26 cellular contexts compared by ENCODE assay signal in the genomic region with DNA sequence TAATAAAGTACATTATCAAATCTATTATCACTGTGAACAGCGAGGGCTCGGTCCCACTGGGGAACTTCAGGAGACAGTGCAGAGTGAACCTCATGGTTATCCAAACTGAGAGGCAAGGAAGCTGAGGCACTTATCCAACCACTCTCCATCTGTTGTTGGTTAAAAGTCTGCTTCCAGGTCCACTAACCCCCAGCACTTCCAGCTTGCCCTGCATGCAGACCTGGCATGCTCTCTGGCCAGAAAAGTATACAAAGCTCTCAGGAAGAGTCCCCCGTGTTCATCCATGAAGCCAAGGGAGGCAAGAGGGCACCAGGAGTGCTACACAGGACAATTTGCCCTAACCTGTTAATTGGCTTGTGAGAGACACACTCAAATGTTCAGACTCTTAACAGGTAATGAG. TPM values are rescaled to one million over a fixed set of nuclear protein-coding genes. Genes with fewer than 3 reads are reported as not detected.
DNase-seq lines count a peak whose midpoint lies in the region; ATAC-seq, FAIRE-seq and TF ChIP-seq lines count a peak whose summit lies in the region.
"Had no signal": no experiment of that assay in that cellular context is flagged by ENCODE, and none has a peak within 500 bp of the region (broad histone marks: within the 10 kb centered on the region; RNA-seq: fewer than 3 reads in every experiment).

No MANE protein-coding gene starts in this region.

- ATAC-seq in HG02623 (IDR thresholded peaks at IDR 0.05; ENCODE audit: unreplicated experiment): no peak
- ATAC-seq: A549, Right ventricle myocardium inferior had no signal

- no peaks in the 10 kb centered on the region for H3K9me3 Mint-ChIP-seq in HFFc6
- H3K9me3 Mint-ChIP-seq in nephron progenitor cell: no peaks in the 10 kb centered on the region
- H3K9me3 Mint-ChIP-seq in glutamatergic neuron (ENCODE audit: unreplicated experiment): no peaks in the 10 kb centered on the region

- H3K4me1 Mint-ChIP-seq in HFFc6 (ENCODE audit: low read depth): peaks cover 83% of the 10 kb centered on the region
- no peaks in the 10 kb centered on the region for H3K4me1 Mint-ChIP-seq in nephron progenitor cell
- H3K4me1 Mint-ChIP-seq in glutamatergic neuron (ENCODE audit: low read depth, unreplicated experiment): peaks cover 4% of the 10 kb centered on the region
- H3K4me1 Mint-ChIP-seq: CD4-positive, CD25-positive, alpha-beta regulatory T cell had no signal

- H3K27me3 Mint-ChIP-seq in HFFc6 (ENCODE audit: insufficient read depth): peaks cover 2% of the 10 kb centered on the region; the same call in 1 of the 2 replicates
- H3K27me3 Mint-ChIP-seq in nephron progenitor cell (ENCODE audit: low read depth, poor library complexity): no peaks in the 10 kb centered on the region
- no peaks in the 10 kb centered on the region for H3K27me3 Mint-ChIP-seq in glutamatergic neuron (ENCODE audit: unreplicated experiment)

- FAIRE-seq in H54 (lab: Jason Lieb, UNC): no peak
- FAIRE-seq: A549, GM19239, H1 had no signal

- H3K36me3 Mint-ChIP-seq in HFFc6 (ENCODE audit: low read depth) (peaks cover 81% of the 10 kb centered on the region), nephron progenitor cell (ENCODE audit: low read depth) (peaks cover 25% of the 10 kb centered on the region), glutamatergic neuron (ENCODE audit: unreplicated experiment) (no peaks in the 10 kb centered on the region)
- H3K36me3 Mint-ChIP-seq: CD4-positive, CD25-positive, alpha-beta regulatory T cell had no signal

- TF ChIP-seq CTCF in HFFc6 (IDR thresholded peaks at IDR 0.05) (no peak), nephron progenitor cell (IDR thresholded peaks at IDR 0.05) (no peak), glutamatergic neuron (IDR thresholded peaks at IDR 0.05; ENCODE audit: partially characterized antibody, unreplicated experiment) (no peak)

- H3K4me3 Mint-ChIP-seq in HFFc6 (peak overlapping the region; percentile 24; the same call in 1 of the 2 replicates), nephron progenitor cell (no peak overlapping the region), glutamatergic neuron (ENCODE audit: unreplicated experiment) (no peak overlapping the region)
- H3K4me3 Mint-ChIP-seq: CD4-positive, CD25-positive, alpha-beta regulatory T cell had no signal

- TF ChIP-seq POLR2A in H54 (IDR thresholded peaks at IDR 0.05; ENCODE audit: low read depth, low read length): no peak

- H3K27ac Mint-ChIP-seq in HFFc6 (peak overlapping the region; percentile 73), nephron progenitor cell (peak overlapping the region; percentile 57), glutamatergic neuron (ENCODE audit: unreplicated experiment) (no peak overlapping the region)
- H3K27ac Mint-ChIP-seq: CD4-positive, CD25-positive, alpha-beta regulatory T cell had no signal

- peak; percentile 60 for DNase-seq in DMS79 (lab: John Stamatoyannopoulos, UW)
- no peak for DNase-seq in HFFc6
- DNase-seq in brain pericyte (ENCODE audit: low read depth, low spot score): peak; percentile 25
- DNase-seq in nephron progenitor cell: no peak
- no peak for DNase-seq in glutamatergic neuron
- DNase-seq in C1 segment of cervical spinal cord (lab: John Stamatoyannopoulos, UW): no peak
- no peak for DNase-seq in H54 (ENCODE audit: insufficient read length, low spot score)
- DNase-seq: BE2C; CD4-positive, CD25-positive, alpha-beta regulatory T cell; COR-L47; GDM1; Karpas-422; MG63; NCI-H1092; NCI-H1436; NCI-H187 treated with DMSO at 0.1 percent for 48 hours; NCI-H2107; NCI-H2227 treated with DMSO at 0.1 percent for 48 hours; NCI-H774; OCI-M1; SW 1271 had no signal

RNA-seq across cellular contexts. Expression of gene FBN1, which starts 36.0 kb away (rescaled TPM):
- 100 to 1,000 TPM; 584 to 754 (median 609) TPM for total RNA-seq in HFFc6 (2021; fragmentation: NEBNext Ultra II Directional; extraction: Animal tissue kit (Norgen Biotek cat#: 25700))
- total RNA-seq in glutamatergic neuron (ENCODE audit: unreplicated experiment): 12.6 TPM

Comparison
In these comparisons a context has a peak if more than half of its experiments do, and no peak if none do; other contexts are left out.
1. DNase-seq: peak in DMS79 (single experiment) and brain pericyte (single experiment); none in HFFc6 (single experiment), nephron progenitor cell (single experiment), glutamatergic neuron (single experiment), C1 segment of cervical spinal cord (0 of 14) and H54 (single experiment).
2. RNA of gene FBN1, which starts 36.0 kb away (total RNA-seq): 584 to 754 TPM in HFFc6; 12.6 TPM in glutamatergic neuron (single experiment); every median in the first group is over 10 times any median in the second.